ENCODE assay signal across 22 cellular contexts in genomic region chr18:37762076-37762475, GRCh38.
"Had no signal": no experiment of that assay in that cellular context is flagged by ENCODE, and none has a peak within 500 bp of the region (broad histone marks: within the 10 kb centered on the region; RNA-seq: fewer than 3 reads in every experiment).

No MANE protein-coding gene starts in this region.

- H3K27me3 ChIP-seq: esophagus squamous epithelium, spleen had no signal

- FAIRE-seq: TTC549 had no signal

- H3K27ac ChIP-seq: esophagus squamous epithelium, heart right ventricle, parathyroid adenoma, thoracic aorta, WERI-Rb-1 had no signal

- DNase-seq: activated CD4-positive, alpha-beta memory T cell treated with anti-CD3 and anti-CD28 coated beads, Interleukin-2, amount 10 ng/mL, durations not matched to agents 7 days and 5 days; activated CD4-positive, alpha-beta T cell treated with anti-CD3 and anti-CD28 coated beads for 1 hour; activated CD4-positive, alpha-beta T cell treated with anti-CD3 and anti-CD28 coated beads, Interleukin-2, amount 10 ng/mL, durations not matched to agents 7 days and 5 days; activated CD8-positive, alpha-beta memory T cell treated with anti-CD3 and anti-CD28 coated beads, Interleukin-2, amount 50 U/mL, for 48 hours; activated gamma-delta T cell; activated naive CD4-positive, alpha-beta T cell treated with anti-CD3 and anti-CD28 coated beads, Interleukin-2, amount 10 ng/mL, durations not matched to agents 7 days and 5 days; activated naive CD8-positive, alpha-beta T cell treated with anti-CD3 and anti-CD28 coated beads, Interleukin-2, amount 10 ng/mL, durations not matched to agents 7 days and 5 days; activated T-cell treated with anti-CD3 and anti-CD28 coated beads, Interleukin-2, amount 50 U/mL, for 24 hours; esophagus squamous epithelium; foreskin melanocyte; heart right ventricle; left ventricle myocardium superior; naive thymus-derived CD8-positive, alpha-beta T cell; right cardiac atrium; spleen; stimulated activated naive CD4-positive, alpha-beta T cell treated with Interleukin-2 at 50 U/mL for 16 hours; SW 1271; T-helper 9 cell; WERI-Rb-1 had no signal

- H3K9me3 ChIP-seq: esophagus squamous epithelium, heart right ventricle, spleen, thoracic aorta had no signal

- H3K4me1 ChIP-seq: esophagus squamous epithelium, heart right ventricle, parathyroid adenoma, spleen had no signal

- ATAC-seq: heart right ventricle; left ventricle myocardium superior; naive thymus-derived CD8-positive, alpha-beta T cell; right cardiac atrium had no signal

- H3K4me3 ChIP-seq: esophagus squamous epithelium, heart right ventricle, spleen, thoracic aorta had no signal

- H3K36me3 ChIP-seq: esophagus squamous epithelium, heart right ventricle, spleen, thoracic aorta, WERI-Rb-1 had no signal
